1 cellular context compared by ENCODE assay signal in the genomic region with DNA sequence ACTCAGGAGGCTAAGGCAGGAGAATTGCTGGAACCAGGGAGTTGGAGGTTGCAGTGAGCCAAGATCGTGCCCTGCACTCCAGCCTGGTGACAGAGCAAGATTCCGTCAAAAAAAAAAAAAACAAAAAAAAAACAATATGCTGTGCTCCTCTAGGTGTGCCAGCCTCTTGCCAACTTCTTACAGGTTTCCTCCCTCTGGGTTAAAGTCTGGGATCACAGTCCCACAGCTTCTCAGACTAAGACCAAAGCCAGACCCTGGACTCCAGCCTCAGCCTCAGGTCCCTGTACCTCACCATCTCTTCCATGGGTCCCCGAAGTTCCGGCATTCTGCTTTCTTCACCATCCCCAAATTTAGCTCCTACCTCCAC.
TF ChIP-seq lines count a peak whose summit lies in the region.

No MANE protein-coding gene starts in this region.

TF ChIP-seq in IMR-90, 13 proteins besides CTCF, POLR2A, EP300 and RAD21 (continued from another document):
- TF ChIP-seq MAFK (IDR thresholded peaks at IDR 0.05; ENCODE audit: low read depth, low read length) (no peak), SMC3 (IDR thresholded peaks at IDR 0.05; ENCODE audit: low read depth, low read length) (no peak), CHD1 (IDR thresholded peaks at IDR 0.05; ENCODE audit: low read depth, low read length) (no peak), RFX5 (IDR thresholded peaks at IDR 0.05; ENCODE audit: low read depth, low read length) (no peak), NFE2L2 (IDR thresholded peaks at IDR 0.05; ENCODE audit: low read depth, low read length) (no peak), MXI1 (IDR thresholded peaks at IDR 0.05; ENCODE audit: borderline replicate concordance, low read depth, low read length) (no peak), USF2 (IDR thresholded peaks at IDR 0.05; ENCODE audit: low read depth, low read length) (no peak)
TF ChIP-seq in IMR-90: peak in this region for 0.
